1 cellular context compared by ENCODE assay signal in genomic region chr22:40621309-40622151, GRCh38.
A peak's percentile ranks its signal among the peaks of the same experiment; 100 is the strongest.
TF ChIP-seq lines count a peak whose summit lies in the region.

No MANE protein-coding gene starts in this region.

TF ChIP-seq in K562, 482 proteins besides CTCF, POLR2A, EP300 and RAD21 (continued from another document):
- TF ChIP-seq MYC (IDR thresholded peaks at IDR 0.05; ENCODE audit: low read depth, low read length) (no peak), MYC (CRISPR knock-in tag; IDR thresholded peaks at IDR 0.05; ENCODE audit: borderline replicate concordance, low read depth) (no peak), MEF2D (tag; conservative IDR thresholded peaks at IDR 0.05; ENCODE audit: low read depth) (peak; percentile 74; the same call in 1 of the 2 replicates), CBFA2T3 (IDR thresholded peaks at IDR 0.05) (peak; percentile 65), ZNF274 (IDR thresholded peaks at IDR 0.05; ENCODE audit: borderline replicate concordance, low read depth, low read length) (no peak), MTA2 (IDR thresholded peaks at IDR 0.05; ENCODE audit: low read depth) (peak; percentile 41; the same call in 1 of the 2 replicates), KDM2B (CRISPR knock-in tag; IDR thresholded peaks at IDR 0.05) (no peak), CBX1 (IDR thresholded peaks at IDR 0.05; ENCODE audit: low read depth) (no peak), NFIX (CRISPR knock-in tag; IDR thresholded peaks at IDR 0.05; ENCODE audit: low read depth) (no peak), TAL1 (IDR thresholded peaks at IDR 0.05) (peak; percentile 60), CEBPG (CRISPR knock-in tag; IDR thresholded peaks at IDR 0.05) (peak; percentile 20; the same call in 1 of the 2 replicates), CEBPG (tag; conservative IDR thresholded peaks at IDR 0.05 in 1 of 2, IDR thresholded peaks at IDR 0.05 in 1 of 2) (peak; percentile 53 to 65; a peak in 2 of 4 replicates), TRIM24 (IDR thresholded peaks at IDR 0.05) (peak in 1 of 2 experiments; percentile 60; a peak in 1 of 4 replicates), CEBPZ (IDR thresholded peaks at IDR 0.05; ENCODE audit: borderline replicate concordance, low read depth, low read length) (no peak), KLF16 (IDR thresholded peaks at IDR 0.05) (0 out of 2 replicates have a peak, but pooled peaks have one; percentile 17), JUND (IDR thresholded peaks at IDR 0.05; ENCODE audit: borderline replicate concordance, low read depth, low read length) (peak; percentile 30; the same call in 1 of the 2 replicates), JUND (tag; IDR thresholded peaks at IDR 0.05; ENCODE audit: borderline replicate concordance, low read depth, low read length) (no peak; the same call in 2 of the 3 replicates), ZBTB43 (CRISPR knock-in tag; IDR thresholded peaks at IDR 0.05) (no peak), SNAPC5 (CRISPR knock-in tag; IDR thresholded peaks at IDR 0.05) (no peak), DMBX1 (CRISPR knock-in tag; IDR thresholded peaks at IDR 0.05; ENCODE audit: borderline replicate concordance) (no peak), ATF3 (IDR thresholded peaks at IDR 0.05) (peak; percentile 48; the same call in 1 of the 2 replicates), ATF3 (CRISPR knock-in tag; conservative IDR thresholded peaks at IDR 0.05) (no peak), CREB1 (IDR thresholded peaks at IDR 0.05) (no peak), CREB1 (CRISPR knock-in tag; IDR thresholded peaks at IDR 0.05) (no peak), ZNF830 (CRISPR knock-in tag; IDR thresholded peaks at IDR 0.05) (no peak), ARID1B (IDR thresholded peaks at IDR 0.05) (peak; percentile 83), TBL1XR1 (IDR thresholded peaks at IDR 0.05; ENCODE audit: low read length in 2 of 2) (0 out of 4 replicates have a peak, but pooled peaks of 1 of the 2 experiments have one; percentile 49), FOXM1 (IDR thresholded peaks at IDR 0.05; ENCODE audit: low read depth) (peak; percentile 46; the same call in 1 of the 2 replicates), FOXM1 (CRISPR knock-in tag; IDR thresholded peaks at IDR 0.05; ENCODE audit: low read depth) (no peak), EHMT2 (IDR thresholded peaks at IDR 0.05) (0 out of 2 replicates have a peak, but pooled peaks have one; percentile 62), GATAD2B (IDR thresholded peaks at IDR 0.05; ENCODE audit: borderline replicate concordance) (no peak), RBFOX2 (IDR thresholded peaks at IDR 0.05; ENCODE audit: low read depth, low read length) (no peak), LEF1 (IDR thresholded peaks at IDR 0.05) (peak; percentile 62; the same call in 1 of the 2 replicates), ARHGAP35 (IDR thresholded peaks at IDR 0.05; ENCODE audit: partially characterized antibody) (no peak), NCOR1 (IDR thresholded peaks at IDR 0.05) (peak; percentile 40; the same call in 1 of the 2 replicates), ZBTB40 (IDR thresholded peaks at IDR 0.05) (no peak), ZBTB40 (CRISPR knock-in tag; IDR thresholded peaks at IDR 0.05) (no peak)
